ENCODE assay signal across 9 cellular contexts in the genomic region with DNA sequence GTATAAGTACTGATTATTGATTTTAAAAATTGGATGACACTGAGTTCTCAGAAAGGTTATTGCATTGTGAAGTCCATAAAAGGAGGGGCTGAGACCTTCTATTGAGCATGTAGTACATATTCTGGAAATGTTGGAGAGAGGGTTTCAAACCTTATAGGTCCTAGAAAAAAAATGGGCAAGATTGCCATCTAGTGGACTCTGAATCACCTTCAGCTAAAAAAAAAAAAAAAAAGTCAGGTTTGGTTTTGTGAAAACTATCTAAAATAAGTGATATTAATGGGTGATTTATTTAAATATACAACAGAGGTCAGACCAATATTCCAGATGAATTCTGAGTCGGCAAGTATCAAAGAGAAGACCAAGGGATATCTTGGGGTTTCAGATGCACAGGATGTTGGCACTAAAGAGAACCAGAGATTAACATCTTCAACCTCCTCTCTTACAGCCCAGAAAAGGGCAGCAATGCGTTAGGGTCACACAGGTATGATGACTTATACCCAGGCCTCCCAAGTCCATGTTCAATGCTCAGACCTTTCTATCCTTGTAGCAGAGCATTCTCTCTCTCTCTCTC.
DNase-seq lines count a peak whose midpoint lies in the region; FAIRE-seq and TF ChIP-seq lines count a peak whose summit lies in the region.
"Had no signal": no experiment of that assay in that cellular context is flagged by ENCODE, and none has a peak within 500 bp of the region (broad histone marks: within the 10 kb centered on the region; RNA-seq: fewer than 3 reads in every experiment).

No MANE protein-coding gene starts in this region.

- no peak overlapping the region for H3K27ac ChIP-seq in liver (ENCODE audit: low read depth in 1 of 2, low read length in 2 of 2)
- H3K27ac ChIP-seq: neutrophil had no signal

- WGBS in liver, result 22% methylated on average over 2 of the region's 2 CpGs

- H3K9me3 ChIP-seq in liver (ENCODE audit: control insufficient read depth in 4 of 4, low read length in 3 of 4), result no peaks in the 10 kb centered on the region
- H3K9me3 ChIP-seq: neutrophil had no signal

- in situ Hi-C loops in GM13976 (cut with MboI; ENCODE audit: low sequenced_read_pairs, unreplicated experiment), result loop anchor here (25.0 kb wide), 1 partner anchor 678 kb away; no protein-coding TSS in a partner anchor

- no peak overlapping the region for H3K4me3 ChIP-seq in GM06990 (replicated peaks; ENCODE audit: low read depth, low read length)
- H3K4me3 ChIP-seq in LNCaP clone FGC (ENCODE audit: low read depth, low read length), result no peak overlapping the region
- H3K4me3 ChIP-seq in liver (ENCODE audit: low read depth in 1 of 3, low read length in 3 of 3), result no peak overlapping the region
- H3K4me3 ChIP-seq in H7 (ENCODE audit: insufficient read depth, low read depth, low read length), result no peak overlapping the region

- H3K36me3 ChIP-seq in GM06990 (ENCODE audit: control insufficient read depth, insufficient read depth, low read length) (no peaks in the 10 kb centered on the region), liver (ENCODE audit: control insufficient read depth in 4 of 4, insufficient read depth in 3 of 4, low read depth in 1 of 4, low read length in 3 of 4) (no peaks in the 10 kb centered on the region), H7 (replicated peaks; ENCODE audit: control insufficient read depth, insufficient read depth, low read length) (no peaks in the 10 kb centered on the region)
- H3K36me3 ChIP-seq: neutrophil had no signal

- H3K4me1 ChIP-seq in liver (ENCODE audit: control insufficient read depth in 4 of 4, insufficient read depth in 4 of 4, low read length in 3 of 4), result no peaks in the 10 kb centered on the region

- H3K9ac ChIP-seq in liver (ENCODE audit: low read depth in 1 of 2, low read length in 2 of 2), result no peak overlapping the region

- TF ChIP-seq RAD21 in liver (IDR thresholded peaks at IDR 0.05), result peak; percentile 31 to 43

- DNase-seq in GM06990 (ENCODE audit: extremely low read depth, insufficient read length), result no peak
- no peak for DNase-seq in LNCaP clone FGC (ENCODE audit: low read depth)
- no peak for DNase-seq in GM13976 (ENCODE audit: low spot score)
- no peak for DNase-seq in GF-D8 (lab: John Stamatoyannopoulos, UW)
- no peak for DNase-seq in H7
- DNase-seq: activated B cell treated with CpG ODN at 0.5 μM for 24 hours had no signal

- peak; percentile 50 for FAIRE-seq in TTC549 (lab: Jason Lieb, UNC)

- H3K27me3 ChIP-seq in GM06990 (replicated peaks; ENCODE audit: control insufficient read depth, insufficient read depth, low read length), result no peaks in the 10 kb centered on the region
- no peaks in the 10 kb centered on the region for H3K27me3 ChIP-seq in liver (ENCODE audit: control insufficient read depth in 4 of 4, insufficient read depth in 4 of 4, low read length in 3 of 4)
- H3K27me3 ChIP-seq in H7 (ENCODE audit: control insufficient read depth, insufficient read depth, low read length), result no peaks in the 10 kb centered on the region
- H3K27me3 ChIP-seq: neutrophil had no signal

- TF ChIP-seq CTCF in GM06990 (IDR thresholded peaks at IDR 0.05; ENCODE audit: insufficient read depth, low read length, poor library complexity, severe bottlenecking), result peak; percentile 49
- TF ChIP-seq CTCF in LNCaP clone FGC (IDR thresholded peaks at IDR 0.05; ENCODE audit: control insufficient read depth, extremely low read depth, insufficient read depth), result peak; percentile 37; the same call in 1 of the 2 replicates
- TF ChIP-seq CTCF in liver (IDR thresholded peaks at IDR 0.05; ENCODE audit: low read depth, low read length, missing input control), result peak; percentile 24
- no peak for TF ChIP-seq CTCF in GM13976 (IDR thresholded peaks at IDR 0.05; ENCODE audit: borderline replicate concordance, control extremely low read depth, extremely low read depth, insufficient read depth, missing control alignments)

TF ChIP-seq in liver, 16 proteins besides CTCF, POLR2A, EP300 and RAD21:
- TF ChIP-seq FOXA2 (IDR thresholded peaks at IDR 0.05) (no peak), HNF4G (IDR thresholded peaks at IDR 0.05) (no peak), GABPA (IDR thresholded peaks at IDR 0.05 in 1 of 2, conservative IDR thresholded peaks at IDR 0.05 in 1 of 2) (no peak), EGR1 (IDR thresholded peaks at IDR 0.05; ENCODE audit: low read depth in 2 of 2) (no peak), JUND (IDR thresholded peaks at IDR 0.05) (no peak), HNF4A (conservative IDR thresholded peaks at IDR 0.05) (no peak), SP1 (IDR thresholded peaks at IDR 0.05) (no peak), FOXA1 (IDR thresholded peaks at IDR 0.05) (no peak)
